ENCODE assay signal across 7 cellular contexts in genomic region chr6:159863341-159863740, GRCh38. TPM values are rescaled to one million over a fixed set of nuclear protein-coding genes. Genes with fewer than 3 reads are reported as not detected.
DNase-seq lines count a peak whose midpoint lies in the region; FAIRE-seq and TF ChIP-seq lines count a peak whose summit lies in the region.
"Not testable (repeated sequence)": the region's sequence is repeated elsewhere in the genome, so short reads cannot be mapped to it uniquely, and the experiment has no call there.

No MANE protein-coding gene starts in this region.

- not testable (repeated sequence) for H3K36me3 Mint-ChIP-seq in osteocyte (ENCODE audit: unreplicated experiment)

- not testable (repeated sequence) for H3K4me1 ChIP-seq in mammary epithelial cell (ENCODE audit: insufficient read depth, low read length); right atrium auricular region

- not testable (repeated sequence) for H2AFZ ChIP-seq in mammary epithelial cell (ENCODE audit: low read depth, low read length)

- not testable (repeated sequence) for H3K79me2 ChIP-seq in mammary epithelial cell (ENCODE audit: insufficient read depth, low read length)

- DNase-seq in HS-27A (ENCODE audit: low read depth): peak; percentile 46
- DNase-seq in NCI-H2196 (lab: John Stamatoyannopoulos, UW; ENCODE audit: unreplicated experiment): peak; percentile 9
- peak; percentile 51 for DNase-seq in SW480 (ENCODE audit: low spot score)
- peak; percentile 51 for DNase-seq in mammary epithelial cell
- DNase-seq in right atrium auricular region (ENCODE audit: low spot score): peak; percentile 57
- DNase-seq in osteocyte (ENCODE audit: extremely low spot score, unreplicated experiment): not testable (repeated sequence)

- TF ChIP-seq CTCF in mammary epithelial cell (conservative IDR thresholded peaks at IDR 0.05 in 1 of 2, IDR thresholded peaks at IDR 0.05 in 1 of 2; ENCODE audit: extremely low read depth in 1 of 2, insufficient read depth in 1 of 2, low read depth in 1 of 2, low read length in 2 of 2) (peak; percentile 31 to 55), right atrium auricular region (IDR thresholded peaks at IDR 0.05) (peak; percentile 31 to 71), osteocyte (IDR thresholded peaks at IDR 0.05) (peak; percentile 74)

- 16% methylated on average over 5 of the region's 5 CpGs for WGBS in mammary epithelial cell (ENCODE audit: low coverage, missing lambda C conversion rate)

- not testable (repeated sequence) for H3K4me3 Mint-ChIP-seq in osteocyte (ENCODE audit: unreplicated experiment)

- not testable (repeated sequence) for H3K27me3 ChIP-seq in mammary epithelial cell (ENCODE audit: insufficient read depth, low read length); right atrium auricular region

- dilution Hi-C loops in mammary epithelial cell (cut with HindIII; ENCODE audit: low sequenced_read_pairs): not testable (repeated sequence)

- intact Hi-C loops in mammary epithelial cell (cut with micrococcal nuclease): loop anchor here (1.0 to 10.0 kb wide), 7 partner anchors 78 to 801 kb away; partner anchors contain the start of gene LPA

- not testable (repeated sequence) for H3K36me3 ChIP-seq in mammary epithelial cell (ENCODE audit: insufficient read depth, low read length); right atrium auricular region

- FAIRE-seq in G401.6 (lab: Jason Lieb, UNC): peak; percentile 92

- not testable (repeated sequence) for H3K27ac Mint-ChIP-seq in osteocyte (ENCODE audit: unreplicated experiment)

- CTCF ChIA-PET in mammary epithelial cell (lab: Charles Lee; ENCODE audit: low non-redundant PET): interaction anchor here (0.7 kb wide), 2 partner anchors 103 to 1491 kb away, joined by 3 read pairs; no protein-coding TSS in a partner anchor

- not testable (repeated sequence) for H4K20me1 ChIP-seq in mammary epithelial cell (ENCODE audit: insufficient read depth, low read length)

- not testable (repeated sequence) for H3K9ac ChIP-seq in mammary epithelial cell (ENCODE audit: insufficient read depth, low read length)

- H3K27ac ChIP-seq in mammary epithelial cell (ENCODE audit: insufficient read depth, low read depth, low read length); right atrium auricular region: not testable (repeated sequence)

- not testable (repeated sequence) for H3K9me3 ChIP-seq in mammary epithelial cell (replicated peaks; ENCODE audit: insufficient read depth, low read length); right atrium auricular region

- not testable (repeated sequence) for H3K9me3 Mint-ChIP-seq in osteocyte (ENCODE audit: unreplicated experiment)

- H3K4me1 Mint-ChIP-seq in osteocyte (ENCODE audit: unreplicated experiment): not testable (repeated sequence)

- in situ Hi-C loops in mammary epithelial cell (cut with MboI; ENCODE audit: low sequenced_read_pairs in 2 of 2): not testable (repeated sequence)

- not testable (repeated sequence) for H3K4me3 ChIP-seq in mammary epithelial cell (replicated peaks in 1 of 3; ENCODE audit: insufficient read depth in 1 of 3, low read depth in 2 of 3, low read length in 3 of 3); right atrium auricular region

- BruUV-seq in mammary epithelial cell (replicated peaks; lab: Mats Ljungman, UMichigan): not testable (repeated sequence)

- H3K27me3 Mint-ChIP-seq in osteocyte (ENCODE audit: unreplicated experiment): peaks cover 16% of the 10 kb centered on the region

- H3K4me2 ChIP-seq in mammary epithelial cell (ENCODE audit: insufficient read depth, low read depth, low read length): not testable (repeated sequence)

RNA-seq across cellular contexts. Expression of gene MAS1, which starts 27.4 kb away (rescaled TPM):
- total RNA-seq in mammary epithelial cell (not detected), right atrium auricular region (not detected), osteocyte (not detected in 2 replicates)
- polyA plus RNA-seq in mammary epithelial cell: not detected
- polyA minus RNA-seq in mammary epithelial cell: not detected
